In genomic region chr1:15750924-15751323, GRCh38 we compare ENCODE assay signal across 26 cellular contexts. TPM values are rescaled to one million over a fixed set of nuclear protein-coding genes. Genes with fewer than 3 reads are reported as not detected.
"Had no signal": no experiment of that assay in that cellular context is flagged by ENCODE, and none has a peak within 500 bp of the region (broad histone marks: within the 10 kb centered on the region; RNA-seq: fewer than 3 reads in every experiment).

No MANE protein-coding gene starts in this region.

- H3K36me3 ChIP-seq: spleen, suprapubic skin, transverse colon had no signal

- DNase-seq: activated CD4-positive, alpha-beta T cell treated with anti-CD3 and anti-CD28 coated beads for 36 hours; activated CD4-positive, CD25-positive, alpha-beta regulatory T cell; activated naive CD4-positive, alpha-beta T cell treated with anti-CD3 and anti-CD28 coated beads, Interleukin-2, amount 10 ng/mL, durations not matched to agents 7 days and 5 days; activated naive CD8-positive, alpha-beta T cell treated with anti-CD3 and anti-CD28 coated beads, Interleukin-2, amount 10 ng/mL, durations not matched to agents 7 days and 5 days; activated T-cell treated with anti-CD3 and anti-CD28 coated beads for 4 hours; activated T-cell treated with anti-CD3 and anti-CD28 coated beads, Interleukin-2, amount 50 U/mL, for 72 hours; caudate nucleus; head of caudate nucleus; hippocampal formation; left colon; mammary epithelial cell; midbrain; naive thymus-derived CD4-positive, alpha-beta T cell; right cardiac atrium; spleen; stimulated activated naive CD4-positive, alpha-beta T cell; T-helper 1 cell; transverse colon had no signal

- H3K27ac Mint-ChIP-seq: activated CD4-positive, alpha-beta T cell treated with anti-CD3 and anti-CD28 coated beads for 36 hours; activated naive CD4-positive, alpha-beta T cell treated with anti-CD3 and anti-CD28 coated beads, Interleukin-2, amount 10 ng/mL, durations not matched to agents 7 days and 5 days; activated naive CD8-positive, alpha-beta T cell treated with anti-CD3 and anti-CD28 coated beads, Interleukin-2, amount 10 ng/mL, durations not matched to agents 7 days and 5 days; activated T-cell treated with anti-CD3 and anti-CD28 coated beads, Interleukin-2, amount 50 U/mL, for 72 hours; dendritic cell treated with granulocyte-macrophage colony-stimulating factor and Interleukin-4, amounts not matched to agents 40 ng/mL and 50 ng/mL, for 4 days; naive thymus-derived CD4-positive, alpha-beta T cell had no signal

- H3K27me3 ChIP-seq: suprapubic skin, transverse colon had no signal

- H3K9me3 ChIP-seq: spleen, suprapubic skin, transverse colon had no signal

- H3K4me3 Mint-ChIP-seq: activated CD4-positive, alpha-beta T cell treated with anti-CD3 and anti-CD28 coated beads for 36 hours; activated naive CD4-positive, alpha-beta T cell treated with anti-CD3 and anti-CD28 coated beads, Interleukin-2, amount 10 ng/mL, durations not matched to agents 7 days and 5 days; activated naive CD8-positive, alpha-beta T cell treated with anti-CD3 and anti-CD28 coated beads, Interleukin-2, amount 10 ng/mL, durations not matched to agents 7 days and 5 days; activated T-cell treated with anti-CD3 and anti-CD28 coated beads, Interleukin-2, amount 50 U/mL, for 72 hours; dendritic cell treated with granulocyte-macrophage colony-stimulating factor and Interleukin-4, amounts not matched to agents 40 ng/mL and 50 ng/mL, for 4 days; naive thymus-derived CD4-positive, alpha-beta T cell; neural crest cell had no signal

- H3K4me1 Mint-ChIP-seq: activated CD4-positive, alpha-beta T cell treated with anti-CD3 and anti-CD28 coated beads for 36 hours; activated naive CD8-positive, alpha-beta T cell treated with anti-CD3 and anti-CD28 coated beads, Interleukin-2, amount 10 ng/mL, durations not matched to agents 7 days and 5 days had no signal

- FAIRE-seq: endometrium, keratinocyte, urothelium cell line had no signal

- H3K27ac ChIP-seq: suprapubic skin, transverse colon had no signal

- H3K4me3 ChIP-seq: spleen, suprapubic skin, transverse colon had no signal

- H3K36me3 Mint-ChIP-seq: activated naive CD4-positive, alpha-beta T cell treated with anti-CD3 and anti-CD28 coated beads, Interleukin-2, amount 10 ng/mL, durations not matched to agents 7 days and 5 days; activated naive CD8-positive, alpha-beta T cell treated with anti-CD3 and anti-CD28 coated beads, Interleukin-2, amount 10 ng/mL, durations not matched to agents 7 days and 5 days; naive thymus-derived CD4-positive, alpha-beta T cell had no signal

- ATAC-seq: activated CD4-positive, alpha-beta T cell treated with anti-CD3 and anti-CD28 coated beads for 36 hours; activated T-cell treated with anti-CD3 and anti-CD28 coated beads, Interleukin-2, amount 50 U/mL, for 72 hours; left colon; naive thymus-derived CD4-positive, alpha-beta T cell; right cardiac atrium had no signal

- H3K9me3 Mint-ChIP-seq: activated naive CD4-positive, alpha-beta T cell treated with anti-CD3 and anti-CD28 coated beads, Interleukin-2, amount 10 ng/mL, durations not matched to agents 7 days and 5 days; activated naive CD8-positive, alpha-beta T cell treated with anti-CD3 and anti-CD28 coated beads, Interleukin-2, amount 10 ng/mL, durations not matched to agents 7 days and 5 days; activated T-cell treated with anti-CD3 and anti-CD28 coated beads, Interleukin-2, amount 50 U/mL, for 72 hours; dendritic cell treated with granulocyte-macrophage colony-stimulating factor and Interleukin-4, amounts not matched to agents 40 ng/mL and 50 ng/mL, for 4 days; neural crest cell had no signal

RNA-seq across cellular contexts. Expression of gene FBLIM1, which starts 7.7 kb away (rescaled TPM):
- total RNA-seq: activated T-cell treated with anti-CD3 and anti-CD28 coated beads, Interleukin-2, amount 50 U/mL, for 72 hours had no signal

RNA-seq across cellular contexts. Expression of gene TMEM82, which starts 8.6 kb away (rescaled TPM):
- total RNA-seq: activated CD4-positive, alpha-beta T cell treated with anti-CD3 and anti-CD28 coated beads for 36 hours; activated naive CD8-positive, alpha-beta T cell treated with anti-CD3 and anti-CD28 coated beads, Interleukin-2, amount 10 ng/mL, durations not matched to agents 7 days and 5 days; epithelial cell of proximal tubule; mammary epithelial cell; naive thymus-derived CD4-positive, alpha-beta T cell; neural crest cell; omental fat pad; right cardiac atrium; spleen; suprapubic skin had no signal
- polyA plus RNA-seq: keratinocyte; mammary epithelial cell; naive thymus-derived CD4-positive, alpha-beta T cell; right cardiac atrium; spleen had no signal
